In the genomic region with DNA sequence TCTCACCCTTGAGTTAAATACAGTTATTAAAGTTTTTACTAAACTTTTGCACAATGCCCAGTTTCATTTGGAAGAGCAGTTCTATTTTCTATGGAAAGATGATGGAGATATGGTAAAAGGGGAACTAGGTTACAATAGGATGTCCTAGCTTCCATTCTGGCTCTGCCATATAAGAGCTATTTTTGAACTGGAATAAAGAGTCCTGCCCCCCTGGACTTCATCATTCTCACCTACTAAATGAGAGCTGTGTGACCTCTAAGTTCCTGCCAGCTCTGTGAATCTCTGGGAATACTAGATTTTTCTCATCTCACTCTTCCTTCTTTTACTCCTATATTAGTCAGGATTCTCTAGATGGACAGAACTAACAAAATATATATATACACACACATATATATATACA, we compare ENCODE assay signal across 4 cellular contexts.
"Had no signal": no experiment of that assay in that cellular context is flagged by ENCODE, and none has a peak within 500 bp of the region (broad histone marks: within the 10 kb centered on the region; RNA-seq: fewer than 3 reads in every experiment).

No MANE protein-coding gene starts in this region.

- ATAC-seq: GM23338 had no signal

- DNase-seq: H9, HCEC 1CT, IMR-90 had no signal

- H3K4me3 ChIP-seq: GM23338 had no signal
